ENCODE assay signal across 23 cellular contexts in genomic region chr18:21834301-21834660, GRCh38.
DNase-seq lines count a peak whose midpoint lies in the region; ATAC-seq, FAIRE-seq and TF ChIP-seq lines count a peak whose summit lies in the region.
"Had no signal": no experiment of that assay in that cellular context is flagged by ENCODE, and none has a peak within 500 bp of the region (broad histone marks: within the 10 kb centered on the region; RNA-seq: fewer than 3 reads in every experiment).

No MANE protein-coding gene starts in this region.

- DNase-seq in HTR-8/SVneo (ENCODE audit: insufficient read length, low spot score), result no peak
- peak; percentile 62 for DNase-seq in endothelial cell of umbilical vein (ENCODE audit: low read depth, low spot score)
- DNase-seq in SHP77 (lab: John Stamatoyannopoulos, UW), result no peak
- DNase-seq: ACHN; CD4-positive, alpha-beta memory T cell; DND-41; GOT3; HCEC 1CT; MV-4-11; NCI-H1417; NCI-H187; NCI-H446; NCI-H526; SHP77 treated with DMSO at 0.1 percent for 48 hours had no signal

- peak overlapping the region; percentile 52 for H3K4me2 ChIP-seq in endothelial cell of umbilical vein (ENCODE audit: insufficient read depth, low read length)
- H3K4me2 ChIP-seq: BLaER1 had no signal

- H3K27ac ChIP-seq in C4-2B (peak overlapping the region; percentile 44; the same call in 1 of the 2 replicates), endothelial cell of umbilical vein (ENCODE audit: insufficient read depth, low read depth, low read length) (peak overlapping the region; percentile 41)
- H3K27ac ChIP-seq: BLaER1, SK-N-MC had no signal

- no peak for ATAC-seq in activated CD4-positive, CD25-positive, alpha-beta regulatory T cell treated with anti-CD3 and anti-CD28 coated beads, Interleukin-2, amount 50 U/mL, for 24 hours
- ATAC-seq in HG03159 (IDR thresholded peaks at IDR 0.05; ENCODE audit: unreplicated experiment) (no peak), GM19328 (IDR thresholded peaks at IDR 0.05; ENCODE audit: unreplicated experiment) (no peak)
- ATAC-seq: GM12878 had no signal

- H3K9ac ChIP-seq in endothelial cell of umbilical vein (replicated peaks; ENCODE audit: extremely low read depth, insufficient read depth, low read length), result no peak overlapping the region
- H3K9ac ChIP-seq: BLaER1 had no signal

- H3K9me3 ChIP-seq in endothelial cell of umbilical vein (replicated peaks; ENCODE audit: control insufficient read depth, insufficient read depth, low read length), result no peaks in the 10 kb centered on the region
- H3K9me3 ChIP-seq: BLaER1 had no signal

- dilution Hi-C loops in endothelial cell of umbilical vein (cut with MboI; ENCODE audit: extremely low pct_ligation_motif_present, low sequenced_read_pairs), result no loop called here

- peak overlapping the region in 2 of 3 experiments; percentile 6 to 26 for H3K27ac Mint-ChIP-seq in nephron
- H3K27ac Mint-ChIP-seq: CD4-positive, alpha-beta memory T cell had no signal

- no peak for TF ChIP-seq POLR2A in endothelial cell of umbilical vein (IDR thresholded peaks at IDR 0.05; ENCODE audit: low read depth, low read length)

- H3K36me3 Mint-ChIP-seq in nephron (ENCODE audit: low read depth), result peaks cover 24% of the 10 kb centered on the region

- intact Hi-C loops in endothelial cell of umbilical vein (cut with micrococcal nuclease), result no loop called here

- H3K27me3 Mint-ChIP-seq in nephron (ENCODE audit: low read depth), result no peaks in the 10 kb centered on the region
- H3K27me3 Mint-ChIP-seq: CD4-positive, alpha-beta memory T cell; IgD-negative memory B cell had no signal

- H3K9me3 Mint-ChIP-seq in nephron, result no peaks in the 10 kb centered on the region
- H3K9me3 Mint-ChIP-seq: CD4-positive, alpha-beta memory T cell; IgD-negative memory B cell had no signal

- H2AFZ ChIP-seq in endothelial cell of umbilical vein (ENCODE audit: low read depth, low read length), result no peak overlapping the region

- FAIRE-seq in HTR-8/SVneo (lab: Jason Lieb, UNC) (peak; percentile 51), endothelial cell of umbilical vein (lab: Jason Lieb, UNC) (peak; percentile 72)
- FAIRE-seq: GM12878 had no signal

- H3K9me1 ChIP-seq in endothelial cell of umbilical vein (replicated peaks; ENCODE audit: control insufficient read depth, extremely low read depth, insufficient read depth, low read length), result peaks cover 2% of the 10 kb centered on the region

- H3K4me1 Mint-ChIP-seq in nephron, result peaks cover 37% of the 10 kb centered on the region
- H3K4me1 Mint-ChIP-seq: IgD-negative memory B cell had no signal

- no peak overlapping the region for H3K4me3 Mint-ChIP-seq in nephron
- H3K4me3 Mint-ChIP-seq: CD4-positive, alpha-beta memory T cell; IgD-negative memory B cell had no signal

- POLR2A ChIA-PET in endothelial cell of umbilical vein (lab: Charles Lee), result no interaction called here

- no peaks in the 10 kb centered on the region for H3K79me2 ChIP-seq in endothelial cell of umbilical vein (ENCODE audit: control insufficient read depth, insufficient read depth, low read length)

- BruUV-seq in endothelial cell of umbilical vein (replicated peaks; lab: Mats Ljungman, UMichigan), result no TSS peak

- H3K4me3 ChIP-seq in endothelial cell of umbilical vein (replicated peaks in 1 of 3; ENCODE audit: insufficient read depth in 1 of 3, low read depth in 1 of 3, low read length in 3 of 3), result no peak overlapping the region
- H3K4me3 ChIP-seq: BLaER1, GM12878, SK-N-MC had no signal

- H3K36me3 ChIP-seq in endothelial cell of umbilical vein (ENCODE audit: control insufficient read depth in 2 of 2, extremely low read depth in 1 of 2, insufficient read depth in 2 of 2, low read length in 2 of 2), result peaks cover 0 to 2% of the 10 kb centered on the region in 2 experiments

- H4K20me1 ChIP-seq in endothelial cell of umbilical vein (replicated peaks; ENCODE audit: control insufficient read depth, extremely low read depth, insufficient read depth, low read length), result no peaks in the 10 kb centered on the region
- H4K20me1 ChIP-seq: BLaER1 had no signal

- no peaks in the 10 kb centered on the region for H3K27me3 ChIP-seq in endothelial cell of umbilical vein (ENCODE audit: control insufficient read depth in 2 of 2, insufficient read depth in 2 of 2, low read length in 2 of 2)
- H3K27me3 ChIP-seq: BLaER1 had no signal

- TF ChIP-seq CTCF in C4-2B (conservative IDR thresholded peaks at IDR 0.05) (no peak), endothelial cell of umbilical vein (IDR thresholded peaks at IDR 0.05; ENCODE audit: extremely low read depth in 1 of 2, insufficient read depth in 1 of 2, low read depth in 1 of 2, low read length in 2 of 2) (no peak), nephron (IDR thresholded peaks at IDR 0.05; ENCODE audit: unreplicated experiment in 3 of 3) (no peak)

- CTCF ChIA-PET in endothelial cell of umbilical vein (lab: Charles Lee), result interaction anchor here (1.2 kb wide), 1 partner anchor 14 kb away, joined by 5 read pairs; no protein-coding TSS in a partner anchor

- H3K4me1 ChIP-seq in endothelial cell of umbilical vein (ENCODE audit: control insufficient read depth, extremely low read depth, insufficient read depth, low read length), result peaks cover 15% of the 10 kb centered on the region
- H3K4me1 ChIP-seq: BLaER1 had no signal

TF ChIP-seq in endothelial cell of umbilical vein, 7 proteins besides CTCF, POLR2A, EP300 and RAD21:
- TF ChIP-seq POLR2AphosphoS5 (IDR thresholded peaks at IDR 0.05; ENCODE audit: insufficient read depth, low read depth, low read length), result peak; percentile 29
- peak; percentile 46 for TF ChIP-seq GATA2 (IDR thresholded peaks at IDR 0.05; ENCODE audit: insufficient read depth, insufficient read length, low read depth, low read length)
- peak; percentile 20 for TF ChIP-seq JUN (IDR thresholded peaks at IDR 0.05; ENCODE audit: borderline replicate concordance, insufficient read depth, insufficient read length, low read depth)
- TF ChIP-seq MAX (IDR thresholded peaks at IDR 0.05; ENCODE audit: insufficient read depth, insufficient read length), result no peak
- TF ChIP-seq FOS (IDR thresholded peaks at IDR 0.05; ENCODE audit: borderline replicate concordance, insufficient read depth, low read length), result peak; percentile 13
- TF ChIP-seq EZH2 (IDR thresholded peaks at IDR 0.05; ENCODE audit: borderline replicate concordance, low read depth, low read length, severe bottlenecking), result no peak
- no peak for TF ChIP-seq MYC (IDR thresholded peaks at IDR 0.05; ENCODE audit: low read depth, low read length)
